Comparison of ENCODE assay signal across 7 cellular contexts in genomic region chr9:95462419-95463121, GRCh38. TPM values are rescaled to one million over a fixed set of nuclear protein-coding genes. Genes with fewer than 3 reads are reported as not detected.
A peak's percentile ranks its signal among the peaks of the same experiment; 100 is the strongest.
DNase-seq lines count a peak whose midpoint lies in the region; ATAC-seq lines count a peak whose summit lies in the region.

No MANE protein-coding gene starts in this region.

- peaks cover 53% of the 10 kb centered on the region for H3K4me1 ChIP-seq in mesodermal cell (ENCODE audit: control insufficient read depth, insufficient read depth, low read length, poor library complexity, severe bottlenecking)

- DNase-seq in NCI-H446 treated with DMSO at 0.1 percent for 48 hours (lab: John Stamatoyannopoulos, UW) (peak; percentile 54), dermis blood vessel endothelial cell (peak; percentile 85)
- peak; percentile 54 to 59 for DNase-seq in activated CD4-positive, alpha-beta T cell treated with anti-CD3 and anti-CD28 coated beads, Interleukin-2, amount 50 U/mL, for 4 hours
- DNase-seq in stimulated activated CD8-positive, alpha-beta memory T cell treated with anti-CD3 and anti-CD28 coated beads, Interleukin-2, amount 100 ng/mL, for 48 hours (ENCODE audit: low read depth in 2 of 2), result peak; percentile 61 to 65

- ATAC-seq in GM18870 (IDR thresholded peaks at IDR 0.05; ENCODE audit: unreplicated experiment) (peak; percentile 89), HG03045 (IDR thresholded peaks at IDR 0.05; ENCODE audit: unreplicated experiment) (peak; percentile 93)

- H3K4me3 ChIP-seq in mesodermal cell (ENCODE audit: extremely low read depth, insufficient read depth, low read length, poor library complexity, severe bottlenecking), result peak overlapping the region; percentile 6

- H3K36me3 ChIP-seq in mesodermal cell (ENCODE audit: control insufficient read depth, insufficient read depth, low read length), result peaks cover 83% of the 10 kb centered on the region

- peak overlapping the region; percentile 87 for H3K27ac ChIP-seq in mesodermal cell (ENCODE audit: low read depth, low read length, severe bottlenecking)

- WGBS in mesodermal cell (ENCODE audit: insufficient coverage in 2 of 2), 2 experiments, result 11 to 46% methylated on average over 4 to 9 of the region's 21 CpGs

- no peaks in the 10 kb centered on the region for H3K9me3 ChIP-seq in mesodermal cell (ENCODE audit: control insufficient read depth, low read length)

RNA-seq across cellular contexts. Expression of gene PTCH1, which starts 54.2 kb away (rescaled TPM):
- total RNA-seq in dermis blood vessel endothelial cell, result 3.4 and 6.9 TPM in 2 replicates
- 18.2 TPM for polyA plus RNA-seq in mesodermal cell (2013, experiment 1 of 2)
- 15.8 TPM for polyA plus RNA-seq in mesodermal cell (2013, experiment 2 of 2)

Comparison
In these comparisons a context has a peak if more than half of its experiments do, and no peak if none do; other contexts are left out.
1. Peak in every context shown above with its lines: DNase-seq, ATAC-seq, H3K4me3 ChIP-seq and H3K27ac ChIP-seq.